ENCODE assay signal across 13 cellular contexts in the genomic region with DNA sequence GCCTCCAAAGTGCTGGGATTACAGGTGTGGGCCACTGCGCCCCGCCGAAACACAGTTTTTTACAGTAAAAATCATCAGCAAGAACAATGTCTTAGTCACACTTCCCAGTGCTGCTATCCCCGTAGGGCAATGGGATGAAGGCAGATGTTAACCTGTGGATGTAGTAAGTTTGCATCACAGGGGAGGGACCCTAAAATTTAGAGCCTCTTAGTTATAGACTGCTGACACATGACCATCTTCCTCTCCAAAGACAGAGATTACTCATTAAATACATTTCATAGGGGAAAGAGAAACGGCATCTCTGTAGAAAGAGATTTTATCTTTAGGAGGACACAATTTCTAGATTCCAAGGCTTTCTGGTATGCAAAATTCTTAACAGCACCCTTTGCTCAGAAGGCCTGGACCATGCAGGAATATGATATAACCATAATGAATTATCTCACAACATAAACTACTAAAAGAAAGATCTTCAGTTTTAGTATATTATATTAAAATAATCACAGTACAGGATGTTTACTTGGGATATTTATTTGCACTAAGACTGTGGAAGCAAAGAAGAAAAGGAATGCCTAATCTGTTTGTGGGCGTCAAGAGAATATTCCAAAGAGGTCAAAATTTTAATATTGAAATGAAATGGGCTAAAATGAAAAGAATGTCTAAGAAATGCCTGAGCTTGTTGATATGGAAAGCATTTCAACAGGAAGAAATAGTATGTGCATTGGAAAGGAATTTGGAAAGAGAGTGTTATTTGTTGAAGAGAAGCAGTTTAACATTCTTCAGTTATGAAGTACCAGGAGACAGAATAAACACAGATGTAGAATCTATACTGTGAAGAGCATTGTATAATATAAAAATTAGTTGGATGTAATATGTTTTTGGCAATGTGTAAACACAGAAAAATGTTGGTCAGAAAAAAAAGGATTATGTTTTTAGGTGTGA.
"Had no signal": no experiment of that assay in that cellular context is flagged by ENCODE, and none has a peak within 500 bp of the region (broad histone marks: within the 10 kb centered on the region; RNA-seq: fewer than 3 reads in every experiment).

No MANE protein-coding gene starts in this region.

- ATAC-seq: activated CD8-positive, alpha-beta memory T cell treated with anti-CD3 and anti-CD28 coated beads, Interleukin-2, amount 10 ng/mL, durations not matched to agents 7 days and 5 days; activated naive CD4-positive, alpha-beta T cell treated with anti-CD3 and anti-CD28 coated beads, Interleukin-2, amount 50 U/mL, for 72 hours; left colon; natural killer cell treated with Interleukin-12 subunit alpha and Interleukin-12 subunit beta and Interleukin-15 and Interleukin-18, amount 100 ng/mL, for 72 hours had no signal

- H3K36me3 Mint-ChIP-seq: activated CD8-positive, alpha-beta memory T cell treated with anti-CD3 and anti-CD28 coated beads, Interleukin-2, amount 10 ng/mL, durations not matched to agents 7 days and 5 days; activated naive CD4-positive, alpha-beta T cell treated with anti-CD3 and anti-CD28 coated beads, Interleukin-2, amount 50 U/mL, for 72 hours; immature natural killer cell had no signal

- H3K9me3 ChIP-seq: stomach had no signal

- H3K27ac Mint-ChIP-seq: activated CD8-positive, alpha-beta memory T cell treated with anti-CD3 and anti-CD28 coated beads, Interleukin-2, amount 10 ng/mL, durations not matched to agents 7 days and 5 days; activated naive CD4-positive, alpha-beta T cell treated with anti-CD3 and anti-CD28 coated beads, Interleukin-2, amount 50 U/mL, for 72 hours; activated T-cell treated with anti-CD3 and anti-CD28 coated beads, Interleukin-2, amount 50 U/mL, for 24 hours; immature natural killer cell; natural killer cell treated with Interleukin-12 subunit alpha and Interleukin-12 subunit beta and Interleukin-15 and Interleukin-18, amount 100 ng/mL, for 72 hours had no signal

- H3K4me3 ChIP-seq: stomach had no signal

- H3K4me1 Mint-ChIP-seq: activated CD8-positive, alpha-beta memory T cell treated with anti-CD3 and anti-CD28 coated beads, Interleukin-2, amount 10 ng/mL, durations not matched to agents 7 days and 5 days; immature natural killer cell had no signal

- H3K27ac ChIP-seq: stomach had no signal

- H3K36me3 ChIP-seq: stomach had no signal

- H3K27me3 ChIP-seq: stomach had no signal

- H3K4me3 Mint-ChIP-seq: activated CD8-positive, alpha-beta memory T cell treated with anti-CD3 and anti-CD28 coated beads, Interleukin-2, amount 10 ng/mL, durations not matched to agents 7 days and 5 days; activated T-cell treated with anti-CD3 and anti-CD28 coated beads, Interleukin-2, amount 50 U/mL, for 24 hours; immature natural killer cell; natural killer cell treated with Interleukin-12 subunit alpha and Interleukin-12 subunit beta and Interleukin-15 and Interleukin-18, amount 100 ng/mL, for 72 hours had no signal

- DNase-seq: activated CD4-positive, alpha-beta T cell treated with anti-CD3 and anti-CD28 coated beads, Interleukin-2, amount 50 U/mL, for 48 hours; activated CD4-positive, CD25-positive, alpha-beta regulatory T cell treated with anti-CD3 and anti-CD28 coated beads, Interleukin-2, amount 50 U/mL, for 72 hours; activated CD8-positive, alpha-beta memory T cell treated with anti-CD3 and anti-CD28 coated beads, Interleukin-2, amount 10 ng/mL, durations not matched to agents 7 days and 5 days; activated effector memory CD4-positive, alpha-beta T cell treated with anti-CD3 and anti-CD28 coated beads, Interleukin-2, amount 50 U/mL, for 16 hours; activated T-cell treated with anti-CD3 and anti-CD28 coated beads, Interleukin-2, amount 50 U/mL, for 24 hours; anterior cingulate cortex; effector CD4-positive, alpha-beta T cell; immature natural killer cell; left colon; stimulated activated CD4-positive, alpha-beta T cell treated with anti-CD3 and anti-CD28 coated beads, Interleukin-4, amount 100 ng/mL, for 4 hours; stomach had no signal

- H3K4me1 ChIP-seq: stomach had no signal

- H3K27me3 Mint-ChIP-seq: activated CD8-positive, alpha-beta memory T cell treated with anti-CD3 and anti-CD28 coated beads, Interleukin-2, amount 10 ng/mL, durations not matched to agents 7 days and 5 days; activated T-cell treated with anti-CD3 and anti-CD28 coated beads, Interleukin-2, amount 50 U/mL, for 24 hours; natural killer cell treated with Interleukin-12 subunit alpha and Interleukin-12 subunit beta and Interleukin-15 and Interleukin-18, amount 100 ng/mL, for 72 hours had no signal
